Comparison of ENCODE assay signal across 18 cellular contexts in the genomic region with DNA sequence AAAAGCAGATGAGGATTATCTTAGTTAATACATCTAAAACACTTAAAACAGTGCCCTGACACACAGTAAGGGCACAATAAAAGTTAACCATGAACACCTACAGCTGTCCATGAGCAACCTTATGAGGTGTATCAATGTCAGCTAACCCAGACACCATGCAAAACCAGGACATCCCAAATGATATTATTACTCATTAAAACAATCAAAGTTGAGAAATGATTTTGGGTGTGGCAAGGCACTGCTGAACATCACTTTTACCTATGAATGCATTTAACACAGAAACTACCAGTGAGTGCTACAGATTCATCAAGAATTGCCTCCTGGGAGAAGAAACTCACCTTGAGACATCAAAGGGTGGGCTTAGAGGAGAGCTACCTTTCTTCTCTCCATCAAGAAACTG. TPM values are rescaled to one million over a fixed set of nuclear protein-coding genes. Genes with fewer than 3 reads are reported as not detected.
"Had no signal": no experiment of that assay in that cellular context is flagged by ENCODE, and none has a peak within 500 bp of the region (broad histone marks: within the 10 kb centered on the region; RNA-seq: fewer than 3 reads in every experiment).

No MANE protein-coding gene starts in this region.

- ATAC-seq: body of pancreas; left ventricle myocardium superior; naive thymus-derived CD8-positive, alpha-beta T cell; sciatic nerve; T-helper 17 cell; upper lobe of right lung had no signal

- H3K27me3 ChIP-seq: body of pancreas, dorsolateral prefrontal cortex, esophagus squamous epithelium, ovary, upper lobe of right lung had no signal

- H3K36me3 ChIP-seq: ovary had no signal

- H3K4me3 Mint-ChIP-seq: endodermal cell; immature natural killer cell; naive thymus-derived CD8-positive, alpha-beta T cell; T-helper 17 cell had no signal

- H3K27me3 Mint-ChIP-seq: naive thymus-derived CD8-positive, alpha-beta T cell; T-helper 17 cell had no signal

- H3K4me3 ChIP-seq: body of pancreas, dorsolateral prefrontal cortex, esophagus squamous epithelium, ovary, smooth muscle cell, thoracic aorta, upper lobe of right lung had no signal

- H3K9me3 ChIP-seq: body of pancreas, esophagus squamous epithelium, ovary, thoracic aorta, upper lobe of right lung had no signal

- H3K4me1 Mint-ChIP-seq: immature natural killer cell had no signal

- H3K4me1 ChIP-seq: body of pancreas, upper lobe of right lung had no signal

- H3K27ac ChIP-seq: body of pancreas, ovary, thoracic aorta, upper lobe of right lung had no signal

- FAIRE-seq: colon had no signal

- DNase-seq: activated CD4-positive, alpha-beta T cell treated with anti-CD3 and anti-CD28 coated beads, Interleukin-2, amount 50 U/mL, for 4 hours; body of pancreas; central memory CD4-positive, alpha-beta T cell; dorsolateral prefrontal cortex; endodermal cell; esophagus squamous epithelium; immature natural killer cell; left ventricle myocardium superior; mesendoderm; naive thymus-derived CD8-positive, alpha-beta T cell; ovary; stimulated activated CD4-positive, alpha-beta T cell treated with anti-CD3 and anti-CD28 coated beads, Interleukin-4, amount 100 ng/mL, for 1 hour; T-helper 17 cell; upper lobe of right lung had no signal

- H3K27ac Mint-ChIP-seq: endodermal cell had no signal

- H3K4me2 ChIP-seq: smooth muscle cell had no signal

- H3K9me3 Mint-ChIP-seq: endodermal cell; immature natural killer cell; naive thymus-derived CD8-positive, alpha-beta T cell had no signal

RNA-seq across cellular contexts. Expression of a gene that starts 45.5 kb away (rescaled TPM):
- polyA plus RNA-seq: naive thymus-derived CD8-positive, alpha-beta T cell had no signal
